Comparison of ENCODE assay signal across 20 cellular contexts in the genomic region with DNA sequence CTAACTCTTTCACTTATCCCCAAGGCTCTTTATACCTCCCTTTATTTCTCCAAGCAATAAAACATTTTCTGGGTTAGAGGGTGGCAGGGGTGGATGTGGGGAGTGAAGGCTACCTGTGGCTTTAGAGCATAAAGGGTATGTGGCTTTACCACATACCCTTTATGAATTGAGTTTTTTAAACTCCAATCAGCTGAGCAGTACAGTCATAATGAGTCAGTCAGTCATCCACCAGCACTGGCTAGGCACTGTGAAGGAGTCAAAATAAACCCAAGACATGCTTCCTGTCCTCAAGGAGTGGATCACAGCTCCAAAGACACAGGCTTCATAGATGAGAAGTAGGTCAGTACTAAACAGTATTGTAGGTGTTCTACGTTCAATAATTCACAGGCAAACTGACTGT. TPM values are rescaled to one million over a fixed set of nuclear protein-coding genes. Genes with fewer than 3 reads are reported as not detected.
DNase-seq lines count a peak whose midpoint lies in the region; ATAC-seq, FAIRE-seq and TF ChIP-seq lines count a peak whose summit lies in the region.
"Had no signal": no experiment of that assay in that cellular context is flagged by ENCODE, and none has a peak within 500 bp of the region (broad histone marks: within the 10 kb centered on the region; RNA-seq: fewer than 3 reads in every experiment).

No MANE protein-coding gene starts in this region.

- H3K4me3 ChIP-seq in heart left ventricle = peak overlapping the region; percentile 43 to 78 (median 64)
- H3K4me3 ChIP-seq in keratinocyte (ENCODE audit: control insufficient read depth in 2 of 3, extremely low read depth in 1 of 3, insufficient read depth in 2 of 3, low read depth in 1 of 3, low read length in 3 of 3) = no peak overlapping the region
- H3K4me3 ChIP-seq in suprapubic skin = peak overlapping the region; percentile 64
- H3K4me3 ChIP-seq: body of pancreas, colonic mucosa, neural progenitor cell, prostate gland, smooth muscle cell had no signal

- H3K36me3 Mint-ChIP-seq in activated CD8-positive, alpha-beta T cell treated with anti-CD3 and anti-CD28 coated beads, Interleukin-2, amount 10 ng/mL, durations not matched to agents 7 days and 5 days (ENCODE audit: low read depth) = no peaks in the 10 kb centered on the region
- H3K36me3 Mint-ChIP-seq: CD8-positive, alpha-beta memory T cell; neural progenitor cell had no signal

- H3K79me2 ChIP-seq in keratinocyte (ENCODE audit: control insufficient read depth, insufficient read depth, low read length) = no peaks in the 10 kb centered on the region

- DNase-seq in heart left ventricle = no peak
- no peak for DNase-seq in left ventricle myocardium superior
- DNase-seq in activated CD8-positive, alpha-beta T cell treated with anti-CD3 and anti-CD28 coated beads, Interleukin-2, amount 10 ng/mL, durations not matched to agents 7 days and 5 days = no peak
- DNase-seq in keratinocyte (ENCODE audit: low read depth, low spot score) = no peak
- DNase-seq in suprapubic skin (ENCODE audit: low spot score in 2 of 2) = no peak
- DNase-seq in RWPE1 (ENCODE audit: low spot score) = no peak
- DNase-seq: activated CD4-positive, alpha-beta T cell treated with anti-CD3 and anti-CD28 coated beads for 4 hours; activated naive CD8-positive, alpha-beta T cell treated with anti-CD3 and anti-CD28 coated beads, Interleukin-2, amount 10 ng/mL, durations not matched to agents 7 days and 5 days; body of pancreas; CD8-positive, alpha-beta memory T cell; colonic mucosa; foreskin fibroblast; kidney; midbrain; NCI-H1930 had no signal

- H3K27me3 Mint-ChIP-seq in activated CD8-positive, alpha-beta T cell treated with anti-CD3 and anti-CD28 coated beads, Interleukin-2, amount 10 ng/mL, durations not matched to agents 7 days and 5 days (ENCODE audit: low read depth) = peaks cover 39% of the 10 kb centered on the region

- dilution Hi-C loops in keratinocyte (cut with MboI; ENCODE audit: extremely low pct_ligation_motif_present, low sequenced_read_pairs) = no loop called here

- peaks cover 15% of the 10 kb centered on the region for H3K4me1 Mint-ChIP-seq in activated CD8-positive, alpha-beta T cell treated with anti-CD3 and anti-CD28 coated beads, Interleukin-2, amount 10 ng/mL, durations not matched to agents 7 days and 5 days (ENCODE audit: low read depth)

- peak; percentile 17 for FAIRE-seq in keratinocyte (lab: Jason Lieb, UNC)
- FAIRE-seq: kidney had no signal

- H3K27me3 ChIP-seq in heart left ventricle (peaks cover 0 to 48% (median 23%) of the 10 kb centered on the region in 9 donors), keratinocyte (ENCODE audit: control insufficient read depth, extremely low read depth, insufficient read depth, low read length) (peaks cover 40% of the 10 kb centered on the region), suprapubic skin (peaks cover 42% of the 10 kb centered on the region)

- TF ChIP-seq POLR2A in heart left ventricle (IDR thresholded peaks at IDR 0.05) (no peak), suprapubic skin (IDR thresholded peaks at IDR 0.05) (no peak)

- POLR2A ChIA-PET in activated CD8-positive, alpha-beta T cell treated with anti-CD3 and anti-CD28 coated beads, Interleukin-2, amount 10 ng/mL, durations not matched to agents 7 days and 5 days (lab: Charles Lee) = interaction anchor here (0.6 kb wide), 1 partner anchor 13 kb away, joined by 3 read pairs; no protein-coding TSS in a partner anchor
- POLR2A ChIA-PET in RWPE1 (lab: Yijun Ruan, JAX; ENCODE audit: low non-redundant PET) = no interaction called here

- TF ChIP-seq CTCF in heart left ventricle (IDR thresholded peaks at IDR 0.05) (no peak), keratinocyte (optimal IDR thresholded peaks at IDR 0.05 in 1 of 3, IDR thresholded peaks at IDR 0.05 in 1 of 3, conservative IDR thresholded peaks at IDR 0.05 in 1 of 3; ENCODE audit: extremely low read depth in 1 of 3, insufficient read depth in 2 of 3, low read length in 3 of 3) (no peak), suprapubic skin (IDR thresholded peaks at IDR 0.05) (no peak), RWPE1 (conservative IDR thresholded peaks at IDR 0.05; ENCODE audit: low read depth) (no peak)

- no peak for TF ChIP-seq EP300 in suprapubic skin (IDR thresholded peaks at IDR 0.05)

- H4K20me1 ChIP-seq in keratinocyte (ENCODE audit: control insufficient read depth, extremely low read depth, insufficient read depth, low read length) = no peaks in the 10 kb centered on the region

- WGBS in heart left ventricle, 4 donors = 58 to 92% (median 65%) methylated on average over 1 of the region's 1 CpG
- 89% methylated on average over 1 of the region's 1 CpG for WGBS in suprapubic skin

- no peak overlapping the region for H3K9ac ChIP-seq in keratinocyte (ENCODE audit: control insufficient read depth, extremely low read depth, insufficient read depth, low read length)
- H3K9ac ChIP-seq: neural progenitor cell had no signal

- H3K4me3 Mint-ChIP-seq in activated CD8-positive, alpha-beta T cell treated with anti-CD3 and anti-CD28 coated beads, Interleukin-2, amount 10 ng/mL, durations not matched to agents 7 days and 5 days = no peak overlapping the region
- H3K4me3 Mint-ChIP-seq: activated naive CD8-positive, alpha-beta T cell treated with anti-CD3 and anti-CD28 coated beads, Interleukin-2, amount 10 ng/mL, durations not matched to agents 7 days and 5 days; neural progenitor cell had no signal

- H3K9me3 ChIP-seq in heart left ventricle (no peaks in the 10 kb centered on the region), keratinocyte (ENCODE audit: control insufficient read depth, low read depth, low read length) (peaks cover 7% of the 10 kb centered on the region), suprapubic skin (no peaks in the 10 kb centered on the region)
- H3K9me3 ChIP-seq: body of pancreas, colonic mucosa, prostate gland had no signal

- H3K36me3 ChIP-seq in heart left ventricle = peaks cover 0 to 34% (median 4%) of the 10 kb centered on the region in 9 donors
- H3K36me3 ChIP-seq in keratinocyte (ENCODE audit: control insufficient read depth in 2 of 2, extremely low read depth in 1 of 2, insufficient read depth in 2 of 2, low read length in 2 of 2) = no peaks in the 10 kb centered on the region
- no peaks in the 10 kb centered on the region for H3K36me3 ChIP-seq in suprapubic skin
- H3K36me3 ChIP-seq: colonic mucosa, neural progenitor cell, prostate gland had no signal

- H3K9me1 ChIP-seq in keratinocyte (ENCODE audit: control insufficient read depth, extremely low read depth, insufficient read depth, low read length) = no peaks in the 10 kb centered on the region

- CTCF ChIA-PET in activated CD8-positive, alpha-beta T cell treated with anti-CD3 and anti-CD28 coated beads, Interleukin-2, amount 10 ng/mL, durations not matched to agents 7 days and 5 days (lab: Charles Lee) = interaction anchor here (0.9 kb wide), 1 partner anchor 47 kb away, joined by 3 read pairs; no protein-coding TSS in a partner anchor
- CTCF ChIA-PET in RWPE1 (lab: Yijun Ruan, JAX) = no interaction called here

- H3K4me2 ChIP-seq in keratinocyte (ENCODE audit: control insufficient read depth, extremely low read depth, insufficient read depth, low read depth, low read length) = no peak overlapping the region
- H3K4me2 ChIP-seq: neural progenitor cell, smooth muscle cell had no signal

- no peak for ATAC-seq in heart left ventricle
- ATAC-seq in left ventricle myocardium superior = no peak
- peak; percentile 21 for ATAC-seq in activated CD8-positive, alpha-beta T cell treated with anti-CD3 and anti-CD28 coated beads, Interleukin-2, amount 10 ng/mL, durations not matched to agents 7 days and 5 days
- no peak for ATAC-seq in HG02798 (IDR thresholded peaks at IDR 0.05; ENCODE audit: poor library complexity, unreplicated experiment)
- ATAC-seq: body of pancreas had no signal

- no peaks in the 10 kb centered on the region for H3K9me3 Mint-ChIP-seq in activated CD8-positive, alpha-beta T cell treated with anti-CD3 and anti-CD28 coated beads, Interleukin-2, amount 10 ng/mL, durations not matched to agents 7 days and 5 days (ENCODE audit: insufficient read depth)
- H3K9me3 Mint-ChIP-seq: CD8-positive, alpha-beta memory T cell had no signal

- H3K4me1 ChIP-seq in heart left ventricle (peaks cover 4 to 50% (median 24%) of the 10 kb centered on the region in 12 donors), keratinocyte (ENCODE audit: control insufficient read depth, extremely low read depth, insufficient read depth, low read length) (peaks cover 4% of the 10 kb centered on the region), suprapubic skin (peaks cover 37% of the 10 kb centered on the region)
- H3K4me1 ChIP-seq: colonic mucosa, prostate gland had no signal

- intact Hi-C loops in heart left ventricle (cut with DNase I) = no loop called here
- intact Hi-C loops in left ventricle myocardium superior (cut with micrococcal nuclease) = no loop called here

- no peak overlapping the region for H2AFZ ChIP-seq in keratinocyte (ENCODE audit: control insufficient read depth, low read length)
- H2AFZ ChIP-seq: neural progenitor cell had no signal

- no peak overlapping the region for H3K27ac Mint-ChIP-seq in activated CD8-positive, alpha-beta T cell treated with anti-CD3 and anti-CD28 coated beads, Interleukin-2, amount 10 ng/mL, durations not matched to agents 7 days and 5 days
- H3K27ac Mint-ChIP-seq: activated naive CD8-positive, alpha-beta T cell treated with anti-CD3 and anti-CD28 coated beads, Interleukin-2, amount 10 ng/mL, durations not matched to agents 7 days and 5 days; CD8-positive, alpha-beta memory T cell; neural progenitor cell had no signal

- H3K27ac ChIP-seq in heart left ventricle (peak overlapping the region in 11 of 12 donors; percentile 75 to 94 (median 90)), keratinocyte (ENCODE audit: control insufficient read depth, insufficient read depth, low read length) (no peak overlapping the region), suprapubic skin (no peak overlapping the region), RWPE1 (no peak overlapping the region)
- H3K27ac ChIP-seq: body of pancreas, colonic mucosa, neural progenitor cell, prostate gland had no signal

RNA-seq across cellular contexts. Expression of a gene that starts 2.6 kb away (rescaled TPM):
- total RNA-seq in heart left ventricle = 1 to 10 TPM in 8 of 9 donors, under 1 TPM in 1; 0.71 to 3.4 (median 1.8) TPM
- 1 to 10 TPM; 2.9 to 3.0 TPM for polyA plus RNA-seq in heart left ventricle
- total RNA-seq in left ventricle myocardium superior = 1.9 TPM
- total RNA-seq in activated CD8-positive, alpha-beta T cell treated with anti-CD3 and anti-CD28 coated beads, Interleukin-2, amount 10 ng/mL, durations not matched to agents 7 days and 5 days = not detected
- not detected in 3 replicates for polyA plus RNA-seq in keratinocyte
- polyA plus RNA-seq in keratinocyte (2011; ENCODE audit: low read depth) = not detected
- not detected in 2 replicates for polyA plus RNA-seq in keratinocyte (2011; cell fraction: cytosol; rRNA removed)
- polyA plus RNA-seq in keratinocyte (2011; cell fraction: nucleus; rRNA removed) = not detected in 2 replicates
- not detected in 2 replicates for polyA plus RNA-seq in keratinocyte (2012; ENCODE audit: low replicate concordance)
- not detected in 3 replicates for polyA minus RNA-seq in keratinocyte
- polyA minus RNA-seq in keratinocyte (2011; cell fraction: cytosol; rRNA and poly(A)+ RNA removed) = not detected
- not detected in 2 replicates for polyA minus RNA-seq in keratinocyte (2011; cell fraction: nucleus; rRNA and poly(A)+ RNA removed)
- total RNA-seq in suprapubic skin = 1 to 10 TPM in 3 of 4 donors, under 1 TPM in 1; 0.72 to 2.6 (median 2.0) TPM
- total RNA-seq: activated naive CD8-positive, alpha-beta T cell treated with anti-CD3 and anti-CD28 coated beads, Interleukin-2, amount 10 ng/mL, durations not matched to agents 7 days and 5 days; CD8-positive, alpha-beta memory T cell; NCI-H460 had no signal
- polyA plus RNA-seq: CD8-positive, alpha-beta memory T cell had no signal

RNA-seq across cellular contexts. Expression of a gene that starts 2.8 kb away (rescaled TPM):
- total RNA-seq in heart left ventricle = 10 to 100 TPM; 11.1 to 19.4 (median 11.9) TPM
- 10 to 100 TPM; 10.1 to 17.7 TPM for polyA plus RNA-seq in heart left ventricle
- 10.2 TPM for total RNA-seq in left ventricle myocardium superior
- total RNA-seq in activated CD8-positive, alpha-beta T cell treated with anti-CD3 and anti-CD28 coated beads, Interleukin-2, amount 10 ng/mL, durations not matched to agents 7 days and 5 days = not detected
- 0.01 to 0.02 TPM (median 0.01 TPM) in 3 replicates for polyA plus RNA-seq in keratinocyte
- not detected for polyA plus RNA-seq in keratinocyte (2011; ENCODE audit: low read depth)
- polyA plus RNA-seq in keratinocyte (2011; cell fraction: cytosol; rRNA removed) = 0.01 TPM in 1 of 2 replicates, not detected in the other
- 0.03 TPM in 1 of 2 replicates, not detected in the other for polyA plus RNA-seq in keratinocyte (2011; cell fraction: nucleus; rRNA removed)
- polyA plus RNA-seq in keratinocyte (2012; ENCODE audit: low replicate concordance) = 0.25 TPM in 1 of 2 replicates, not detected in the other
- polyA minus RNA-seq in keratinocyte = not detected in 3 replicates
- polyA minus RNA-seq in keratinocyte (2011; cell fraction: cytosol; rRNA and poly(A)+ RNA removed) = not detected
- 0.11 TPM in 1 of 2 replicates, not detected in the other for polyA minus RNA-seq in keratinocyte (2011; cell fraction: nucleus; rRNA and poly(A)+ RNA removed)
- 1 to 10 TPM; 2.0 to 7.3 (median 4.8) TPM for total RNA-seq in suprapubic skin
- total RNA-seq: activated naive CD8-positive, alpha-beta T cell treated with anti-CD3 and anti-CD28 coated beads, Interleukin-2, amount 10 ng/mL, durations not matched to agents 7 days and 5 days; CD8-positive, alpha-beta memory T cell had no signal
- polyA plus RNA-seq: CD8-positive, alpha-beta memory T cell had no signal

RNA-seq across cellular contexts. Expression of a gene that starts 59.0 kb away (rescaled TPM):
- total RNA-seq in heart left ventricle = 10 to 100 TPM; 22.1 to 79.4 (median 58.8) TPM
- polyA plus RNA-seq in heart left ventricle = 10 to 100 TPM; 23.0 to 36.2 TPM
- 68.7 TPM for total RNA-seq in left ventricle myocardium superior
- 100 to 1,000 TPM in 1 of 2 experiments, 10 to 100 TPM in 1; 93.6 to 103 TPM for total RNA-seq in activated CD8-positive, alpha-beta T cell treated with anti-CD3 and anti-CD28 coated beads, Interleukin-2, amount 10 ng/mL, durations not matched to agents 7 days and 5 days
- 13.0 to 17.6 TPM (median 17.2 TPM) in 3 replicates for polyA plus RNA-seq in keratinocyte
- 85.7 TPM for polyA plus RNA-seq in keratinocyte (2011; ENCODE audit: low read depth)
- 17.2 and 19.0 TPM in 2 replicates for polyA plus RNA-seq in keratinocyte (2011; cell fraction: cytosol; rRNA removed)
- 17.2 and 19.2 TPM in 2 replicates for polyA plus RNA-seq in keratinocyte (2011; cell fraction: nucleus; rRNA removed)
- 34.7 and 47.8 TPM in 2 replicates for polyA plus RNA-seq in keratinocyte (2012; ENCODE audit: low replicate concordance)
- polyA minus RNA-seq in keratinocyte = 6.9 to 8.9 TPM (median 7.0 TPM) in 3 replicates
- polyA minus RNA-seq in keratinocyte (2011; cell fraction: cytosol; rRNA and poly(A)+ RNA removed) = 20.3 TPM
- polyA minus RNA-seq in keratinocyte (2011; cell fraction: nucleus; rRNA and poly(A)+ RNA removed) = 5.2 and 8.4 TPM in 2 replicates
- 10 to 100 TPM; 30.6 to 60.2 (median 32.0) TPM for total RNA-seq in suprapubic skin

Comparison
In these comparisons a context has a peak if more than half of its experiments do, and no peak if none do; other contexts are left out.
1. H3K27ac ChIP-seq: peak in heart left ventricle (11 of 12); none in keratinocyte (single experiment), suprapubic skin (single experiment) and RWPE1 (single experiment).
2. H3K4me3 ChIP-seq: peak in heart left ventricle (12 of 12) and suprapubic skin (single experiment); none in keratinocyte (0 of 3).